ENCODE assay signal across 13 cellular contexts in genomic region chr1:30745156-30745833, GRCh38. TPM values are rescaled to one million over a fixed set of nuclear protein-coding genes. Genes with fewer than 3 reads are reported as not detected.
DNase-seq lines count a peak whose midpoint lies in the region; ATAC-seq, FAIRE-seq and TF ChIP-seq lines count a peak whose summit lies in the region.
"Had no signal": no experiment of that assay in that cellular context is flagged by ENCODE, and none has a peak within 500 bp of the region (broad histone marks: within the 10 kb centered on the region; RNA-seq: fewer than 3 reads in every experiment).

No MANE protein-coding gene starts in this region.

- H3K4me2 ChIP-seq in OCI-LY3 (ENCODE audit: low read length), result peak overlapping the region; percentile 100

- H3K9ac ChIP-seq in OCI-LY3 (ENCODE audit: low read length), result peak overlapping the region; percentile 80

- peak overlapping the region; percentile 99 for H3K27ac ChIP-seq in OCI-LY3 (ENCODE audit: low read length)
- peak overlapping the region in 39 of 59 donors; percentile 0 to 100 (median 66) for H3K27ac ChIP-seq in dorsolateral prefrontal cortex
- peak overlapping the region; percentile 22 to 69 for H3K27ac ChIP-seq in small intestine (ENCODE audit: low read depth in 1 of 2, low read length in 1 of 2)
- peak overlapping the region in 1 of 12 donors; percentile 83 for H3K27ac ChIP-seq in heart left ventricle
- peak overlapping the region in 1 of 4 donors; percentile 14 for H3K27ac ChIP-seq in sigmoid colon
- H3K27ac ChIP-seq: gastrocnemius medialis had no signal

- peaks cover 80% of the 10 kb centered on the region for H4K20me1 ChIP-seq in OCI-LY3 (ENCODE audit: insufficient read depth, low read length)

- TF ChIP-seq EP300 in sigmoid colon (IDR thresholded peaks at IDR 0.05), result no peak

- DNase-seq in GM12891 (ENCODE audit: insufficient read length, low spot score) (no peak), dorsolateral prefrontal cortex (no peak), small intestine (peak; percentile 47), NCI-H1417 treated with DMSO at 0.1 percent for 48 hours (lab: John Stamatoyannopoulos, UW) (no peak), heart left ventricle (no peak), sigmoid colon (no peak), ureter (ENCODE audit: low spot score) (no peak)
- DNase-seq: EL, gastrocnemius medialis, NCI-H748 treated with DMSO at 0.1 percent for 48 hours had no signal

- peak; percentile 9 for FAIRE-seq in GM12891 (lab: Jason Lieb, UNC)
- no peak for FAIRE-seq in small intestine (lab: Jason Lieb, UNC)

- TF ChIP-seq CTCF in OCI-LY3 (IDR thresholded peaks at IDR 0.05; ENCODE audit: low read depth, low read length) (no peak), dorsolateral prefrontal cortex (IDR thresholded peaks at IDR 0.05 in 54 of 56, conservative IDR thresholded peaks at IDR 0.05 in 2 of 56; ENCODE audit: low read depth in 1 of 56, partially characterized antibody in 56 of 56) (no peak), heart left ventricle (IDR thresholded peaks at IDR 0.05) (no peak), sigmoid colon (IDR thresholded peaks at IDR 0.05) (no peak)

- TF ChIP-seq POLR2A in GM12891 (IDR thresholded peaks at IDR 0.05; ENCODE audit: low read depth, low read length) (no peak), heart left ventricle (IDR thresholded peaks at IDR 0.05) (no peak), sigmoid colon (IDR thresholded peaks at IDR 0.05) (no peak)

- WGBS in small intestine, 3 donors, result 37 to 60% (median 43%) methylated on average over 14 of the region's 14 CpGs
- WGBS in heart left ventricle, 4 donors, result 84 to 87% (median 85%) methylated on average over 14 of the region's 14 CpGs
- 46 to 64% methylated on average over 14 of the region's 14 CpGs for WGBS in sigmoid colon, 2 donors

- H3K4me1 ChIP-seq in OCI-LY3 (ENCODE audit: low read length) (peaks cover 92% of the 10 kb centered on the region), small intestine (ENCODE audit: control insufficient read depth in 2 of 2, insufficient read depth in 1 of 2, low read depth in 1 of 2, low read length in 1 of 2) (peaks cover 0 to 5% of the 10 kb centered on the region in 2 donors), heart left ventricle (peaks cover 0 to 99% (median 0%) of the 10 kb centered on the region in 12 donors), sigmoid colon (no peaks in the 10 kb centered on the region)
- H3K4me1 ChIP-seq: gastrocnemius medialis had no signal

- peaks cover 69% of the 10 kb centered on the region for H3K36me3 ChIP-seq in OCI-LY3 (replicated peaks; ENCODE audit: low read depth, low read length)
- H3K36me3 ChIP-seq in small intestine (ENCODE audit: control insufficient read depth in 2 of 2, insufficient read depth in 2 of 2, low read length in 2 of 2), result peaks cover 0 to 2% of the 10 kb centered on the region in 2 donors
- peaks cover 0 to 32% (median 0%) of the 10 kb centered on the region in 9 donors for H3K36me3 ChIP-seq in heart left ventricle
- no peaks in the 10 kb centered on the region for H3K36me3 ChIP-seq in sigmoid colon
- H3K36me3 ChIP-seq: gastrocnemius medialis had no signal

- H3K4me3 ChIP-seq in OCI-LY3 (ENCODE audit: low read length), result peak overlapping the region; percentile 87
- H3K4me3 ChIP-seq in dorsolateral prefrontal cortex, result no peak overlapping the region
- no peak overlapping the region for H3K4me3 ChIP-seq in small intestine (ENCODE audit: low read depth in 1 of 2, low read length in 2 of 2)
- H3K4me3 ChIP-seq in heart left ventricle, result peak overlapping the region in 1 of 12 donors; percentile 10
- H3K4me3 ChIP-seq in sigmoid colon, result no peak overlapping the region
- H3K4me3 ChIP-seq: gastrocnemius medialis had no signal

- ATAC-seq in heart left ventricle, result no peak
- ATAC-seq: HCT116, SK-N-SH treated with all-trans-retinoic acid at 6 μM for 48 hours had no signal

- H3K9me3 ChIP-seq in OCI-LY3 (ENCODE audit: insufficient read depth, low read length) (no peaks in the 10 kb centered on the region), small intestine (ENCODE audit: control insufficient read depth, low read depth) (no peaks in the 10 kb centered on the region), heart left ventricle (no peaks in the 10 kb centered on the region), sigmoid colon (no peaks in the 10 kb centered on the region)
- H3K9me3 ChIP-seq: gastrocnemius medialis had no signal

- peaks cover 100% of the 10 kb centered on the region for H3K79me2 ChIP-seq in OCI-LY3 (ENCODE audit: low read length)

- no peak overlapping the region for H2AFZ ChIP-seq in OCI-LY3 (ENCODE audit: low read depth, low read length)

- H3K27me3 ChIP-seq in OCI-LY3 (ENCODE audit: low read depth, low read length) (no peaks in the 10 kb centered on the region), dorsolateral prefrontal cortex (no peaks in the 10 kb centered on the region), small intestine (ENCODE audit: control insufficient read depth in 2 of 2, insufficient read depth in 2 of 2, low read length in 2 of 2) (no peaks in the 10 kb centered on the region), heart left ventricle (no peaks in the 10 kb centered on the region), sigmoid colon (no peaks in the 10 kb centered on the region)
- H3K27me3 ChIP-seq: gastrocnemius medialis had no signal

- intact Hi-C loops in dorsolateral prefrontal cortex (cut with DNase I) (no loop called here), heart left ventricle (cut with DNase I) (no loop called here), sigmoid colon (cut with DNase I) (no loop called here)

TF ChIP-seq in GM12891, 5 proteins besides CTCF, POLR2A, EP300 and RAD21:
- TF ChIP-seq SPI1 (IDR thresholded peaks at IDR 0.05; ENCODE audit: low read depth, low read length) (no peak), POU2F2 (IDR thresholded peaks at IDR 0.05; ENCODE audit: low read depth, low read length) (no peak), TAF1 (IDR thresholded peaks at IDR 0.05; ENCODE audit: low read depth, low read length) (no peak), POLR2AphosphoS5 (IDR thresholded peaks at IDR 0.05; ENCODE audit: low read depth, low read length) (no peak), PAX5 (IDR thresholded peaks at IDR 0.05; ENCODE audit: insufficient read depth, low read length, severe bottlenecking) (no peak)

RNA-seq across cellular contexts. Expression of gene LAPTM5, which starts 12.3 kb away (rescaled TPM):
- 479 TPM for polyA plus RNA-seq in GM12891 (2012; ENCODE audit: low read depth, missing spikeins)
- total RNA-seq in dorsolateral prefrontal cortex (100 to 1,000 TPM in 2 of 120 experiments, 10 to 100 TPM in 116, 1 to 10 TPM in 2; 8.8 to 116 (median 32.9) TPM), heart left ventricle (100 to 1,000 TPM in 1 of 9 donors, 10 to 100 TPM in 7, 1 to 10 TPM in 1; 9.4 to 260 (median 14.3) TPM), sigmoid colon (10 to 100 TPM; 30.2 to 49.6 (median 42.8) TPM), ureter (34.2 TPM)
- polyA plus RNA-seq in small intestine (10 to 100 TPM; 10.5 to 58.1 (median 50.0) TPM), heart left ventricle (10 to 100 TPM in 1 of 2 donors, 1 to 10 TPM in 1; 6.9 to 28.7 TPM), sigmoid colon (100 to 1,000 TPM in 2 of 3 donors, 10 to 100 TPM in 1; 35.4 to 219 (median 132) TPM)

RNA-seq across cellular contexts. Expression of gene MATN1, which starts 21.9 kb away (rescaled TPM):
- polyA plus RNA-seq in GM12891 (2012; ENCODE audit: low read depth, missing spikeins), result 0.65 TPM
- 1 to 10 TPM in 16 of 120 experiments, under 1 TPM in 94, not detected in 10; 0.11 to 2.4 (median 0.50) TPM for total RNA-seq in dorsolateral prefrontal cortex
- polyA plus RNA-seq in small intestine, result under 1 TPM in 1 of 3 donors, not detected in 2; 0.03 TPM
- under 1 TPM in 1 of 9 donors, not detected in 8; 0.67 TPM for total RNA-seq in heart left ventricle
- polyA plus RNA-seq in heart left ventricle, result not detected
- under 1 TPM in 2 of 4 donors, not detected in 2; 0.36 to 0.54 TPM for total RNA-seq in sigmoid colon
- polyA plus RNA-seq in sigmoid colon, result under 1 TPM in 1 of 3 donors, not detected in 2; 0.09 TPM
- not detected for total RNA-seq in ureter
- total RNA-seq: gastrocnemius medialis had no signal
